In genomic region chr4:1899149-1900086, GRCh38 we compare ENCODE assay signal across 8 cellular contexts. TPM values are rescaled to one million over a fixed set of nuclear protein-coding genes. Genes with fewer than 3 reads are reported as not detected.
DNase-seq lines count a peak whose midpoint lies in the region; ATAC-seq and TF ChIP-seq lines count a peak whose summit lies in the region.

No MANE protein-coding gene starts in this region.

- peaks cover 59% of the 10 kb centered on the region for H3K4me1 Mint-ChIP-seq in activated CD4-positive, alpha-beta T cell treated with anti-CD3 and anti-CD28 coated beads, Interleukin-2, amount 10 ng/mL, durations not matched to agents 24 days and 14 days

- no peak for TF ChIP-seq POLR2A in right lobe of liver (IDR thresholded peaks at IDR 0.05)

- H3K9me3 Mint-ChIP-seq in activated CD4-positive, alpha-beta T cell treated with anti-CD3 and anti-CD28 coated beads, Interleukin-2, amount 10 ng/mL, durations not matched to agents 24 days and 14 days = no peaks in the 10 kb centered on the region

- peaks cover 44% of the 10 kb centered on the region for H3K36me3 Mint-ChIP-seq in activated CD4-positive, alpha-beta T cell treated with anti-CD3 and anti-CD28 coated beads, Interleukin-2, amount 10 ng/mL, durations not matched to agents 24 days and 14 days (ENCODE audit: low read depth)

- H3K27me3 ChIP-seq in right lobe of liver = no peaks in the 10 kb centered on the region

- DNase-seq in ACHN (peak; percentile 73), NCI-H510A (lab: John Stamatoyannopoulos, UW) (peak; percentile 41), coronary artery (ENCODE audit: low spot score) (no peak), right lobe of liver (peak; percentile 72 to 77 (median 75))
- peak; percentile 94 for DNase-seq in activated CD4-positive, alpha-beta T cell treated with anti-CD3 and anti-CD28 coated beads, Interleukin-2, amount 10 ng/mL, durations not matched to agents 24 days and 14 days
- peak; percentile 45 to 62 (median 60) for DNase-seq in stimulated activated CD4-positive, alpha-beta T cell treated with anti-CD3 and anti-CD28 coated beads, TNF-alpha, amount 100 ng/mL, for 24 hours (ENCODE audit: low read depth in 3 of 3)

- peak; percentile 87 for TF ChIP-seq CTCF in coronary artery (IDR thresholded peaks at IDR 0.05)
- peak; percentile 87 to 93 (median 88) for TF ChIP-seq CTCF in right lobe of liver (IDR thresholded peaks at IDR 0.05)

- ATAC-seq in GM18511 (IDR thresholded peaks at IDR 0.05; ENCODE audit: unreplicated experiment) (peak; percentile 86), HG03280 (IDR thresholded peaks at IDR 0.05; ENCODE audit: unreplicated experiment) (peak; percentile 74), right lobe of liver (peak; percentile 96 to 100 (median 98))

- 14% methylated on average over 10 of the region's 15 CpGs for WGBS in right lobe of liver (ENCODE audit: insufficient coverage, low coverage, low lambda C conversion rate, missing lambda C conversion rate)

- H3K9me3 ChIP-seq in right lobe of liver = no peaks in the 10 kb centered on the region

- H3K27ac Mint-ChIP-seq in activated CD4-positive, alpha-beta T cell treated with anti-CD3 and anti-CD28 coated beads, Interleukin-2, amount 10 ng/mL, durations not matched to agents 24 days and 14 days = peak overlapping the region; percentile 86

- peak overlapping the region; percentile 28 for H3K4me3 Mint-ChIP-seq in activated CD4-positive, alpha-beta T cell treated with anti-CD3 and anti-CD28 coated beads, Interleukin-2, amount 10 ng/mL, durations not matched to agents 24 days and 14 days

- H3K36me3 ChIP-seq in right lobe of liver = peaks cover 0 to 16% (median 0%) of the 10 kb centered on the region in 4 donors

- H3K4me3 ChIP-seq in coronary artery (no peak overlapping the region), right lobe of liver (no peak overlapping the region)

- in situ Hi-C loops in ACHN (cut with HindIII; ENCODE audit: low pct_ligation_motif_present, low pct_unique_long_range_greater_than_20kb, low sequenced_read_pairs) = no loop called here

- H3K4me1 ChIP-seq in right lobe of liver = no peaks in the 10 kb centered on the region

- intact Hi-C loops in activated CD4-positive, alpha-beta T cell treated with anti-CD3 and anti-CD28 coated beads, Interleukin-2, amount 10 ng/mL, durations not matched to agents 24 days and 14 days (cut with micrococcal nuclease) = loop anchor here (1.0 to 5.0 kb wide), 3 partner anchors 26 to 152 kb away; partner anchors contain the start of gene LETM1
- intact Hi-C loops in right lobe of liver (cut with DNase I) = loop anchor here (10.0 kb wide), 3 partner anchors 55 to 155 kb away; no protein-coding TSS in a partner anchor

- H3K27ac ChIP-seq in coronary artery (no peak overlapping the region), right lobe of liver (no peak overlapping the region)

- no peaks in the 10 kb centered on the region for H3K27me3 Mint-ChIP-seq in activated CD4-positive, alpha-beta T cell treated with anti-CD3 and anti-CD28 coated beads, Interleukin-2, amount 10 ng/mL, durations not matched to agents 24 days and 14 days

RNA-seq across cellular contexts. Expression of gene NSD2, which starts 28.2 kb away (rescaled TPM):
- total RNA-seq in activated CD4-positive, alpha-beta T cell treated with anti-CD3 and anti-CD28 coated beads, Interleukin-2, amount 10 ng/mL, durations not matched to agents 24 days and 14 days = 208 and 214 TPM in 2 replicates
- total RNA-seq in right lobe of liver = 10 to 100 TPM; 11.4 to 19.4 (median 14.0) TPM

RNA-seq across cellular contexts. Expression of gene LETM1, which starts 43.5 kb away (rescaled TPM):
- 97.2 and 98.7 TPM in 2 replicates for total RNA-seq in activated CD4-positive, alpha-beta T cell treated with anti-CD3 and anti-CD28 coated beads, Interleukin-2, amount 10 ng/mL, durations not matched to agents 24 days and 14 days
- total RNA-seq in right lobe of liver = 10 to 100 TPM; 18.1 to 31.0 (median 25.6) TPM

Comparison
In these comparisons a context has a peak if more than half of its experiments do, and no peak if none do; other contexts are left out.
1. RNA of gene NSD2, which starts 28.2 kb away (total RNA-seq): 208 to 214 TPM in activated CD4-positive, alpha-beta T cell treated with anti-CD3 and anti-CD28 coated beads, Interleukin-2, amount 10 ng/mL, durations not matched to agents 24 days and 14 days; 11.4 to 19.4 TPM in right lobe of liver; every median in the first group is over 10 times any median in the second.
2. Peak in every context shown above with its lines, with median percentiles within 50 percentile points of each other: ATAC-seq.